20 cellular contexts compared by ENCODE assay signal in the genomic region with DNA sequence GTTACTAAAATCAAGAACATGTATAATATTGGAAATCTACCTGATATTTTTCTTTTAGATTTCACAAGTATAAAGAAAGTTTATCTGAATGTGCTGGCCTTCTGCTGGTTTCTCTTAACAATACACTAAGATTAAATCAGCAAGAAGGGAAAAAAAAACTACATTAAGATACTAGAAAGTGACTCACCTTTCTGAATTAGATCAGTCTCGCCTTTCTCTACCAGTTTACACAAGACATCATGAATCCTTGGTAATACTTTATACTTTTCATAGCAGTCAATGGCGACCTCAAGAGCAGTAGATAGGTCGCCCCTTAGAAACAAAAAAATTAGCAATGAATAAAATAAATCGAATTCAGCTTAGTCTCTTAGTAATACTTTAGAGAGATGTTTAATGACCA.
A peak's percentile ranks its signal among the peaks of the same experiment; 100 is the strongest.
DNase-seq lines count a peak whose midpoint lies in the region; ATAC-seq and TF ChIP-seq lines count a peak whose summit lies in the region.
"Had no signal": no experiment of that assay in that cellular context is flagged by ENCODE, and none has a peak within 500 bp of the region (broad histone marks: within the 10 kb centered on the region; RNA-seq: fewer than 3 reads in every experiment).

No MANE protein-coding gene starts in this region.

- intact Hi-C loops in activated T-helper 1 cell treated with anti-CD3 and anti-CD28 coated beads, Interleukin-12 subunit alpha, Interleukin-12 subunit beta, Interleukin-2, Interleukin-4 antibody, amounts not matched to agents 30 ng/mL and 10 ng/mL and 1 ng/mL, durations not matched to agents 14 hours and 24 hours and 36 hours (cut with micrococcal nuclease): no loop called here

- no peaks in the 10 kb centered on the region for H3K9me3 Mint-ChIP-seq in activated naive CD8-positive, alpha-beta T cell (ENCODE audit: low read depth)
- H3K9me3 Mint-ChIP-seq in activated naive CD8-positive, alpha-beta T cell treated with anti-CD3 and anti-CD28 coated beads for 36 hours: no peaks in the 10 kb centered on the region
- H3K9me3 Mint-ChIP-seq in activated T-helper 1 cell treated with anti-CD3 and anti-CD28 coated beads, Interleukin-12 subunit alpha, Interleukin-12 subunit beta, Interleukin-2, Interleukin-4 antibody, amounts not matched to agents 30 ng/mL and 10 ng/mL and 1 ng/mL, durations not matched to agents 14 hours and 24 hours and 36 hours: no peaks in the 10 kb centered on the region
- H3K9me3 Mint-ChIP-seq in stimulated activated naive CD8-positive, alpha-beta T cell treated with anti-CD3 and anti-CD28 coated beads, Interleukin-15, amount 100 ng/mL, for 72 hours: no peaks in the 10 kb centered on the region
- H3K9me3 Mint-ChIP-seq in effector memory CD8-positive, alpha-beta T cell: no peaks in the 10 kb centered on the region
- H3K9me3 Mint-ChIP-seq: activated CD4-positive, alpha-beta memory T cell treated with anti-CD3 and anti-CD28 coated beads, Interleukin-2, amount 10 ng/mL, durations not matched to agents 7 days and 5 days; nephron; stimulated activated naive CD8-positive, alpha-beta T cell treated with anti-CD3 and anti-CD28 coated beads, Interleukin-15, Interleukin-2, amounts not matched to agents 100 ng/mL and 50 ng/mL, for 24 hours had no signal

- no peak overlapping the region for H3K27ac ChIP-seq in caudate nucleus (ENCODE audit: low read depth, low read length)
- H3K27ac ChIP-seq: transverse colon had no signal

- ATAC-seq in stimulated activated naive CD8-positive, alpha-beta T cell treated with anti-CD3 and anti-CD28 coated beads, Interleukin-15, amount 100 ng/mL, for 72 hours: peak; percentile 92
- no peak for ATAC-seq in effector memory CD8-positive, alpha-beta T cell (replicated peaks)
- ATAC-seq: K562, left cardiac atrium had no signal

- TF ChIP-seq CTCF in fibroblast of mammary gland (conservative IDR thresholded peaks at IDR 0.05; ENCODE audit: control insufficient read depth, insufficient read depth, low read depth, low read length): no peak

- no peak overlapping the region for H3K4me3 ChIP-seq in fibroblast of mammary gland (ENCODE audit: control insufficient read depth, low read depth, low read length)
- H3K4me3 ChIP-seq: K562, transverse colon had no signal

- H3K4me3 Mint-ChIP-seq in activated naive CD8-positive, alpha-beta T cell: no peak overlapping the region
- no peak overlapping the region for H3K4me3 Mint-ChIP-seq in activated naive CD8-positive, alpha-beta T cell treated with anti-CD3 and anti-CD28 coated beads for 36 hours
- H3K4me3 Mint-ChIP-seq in activated T-helper 1 cell treated with anti-CD3 and anti-CD28 coated beads, Interleukin-12 subunit alpha, Interleukin-12 subunit beta, Interleukin-2, Interleukin-4 antibody, amounts not matched to agents 30 ng/mL and 10 ng/mL and 1 ng/mL, durations not matched to agents 14 hours and 24 hours and 36 hours: no peak overlapping the region
- peak overlapping the region in 1 of 2 donors; percentile 26 for H3K4me3 Mint-ChIP-seq in stimulated activated naive CD8-positive, alpha-beta T cell treated with anti-CD3 and anti-CD28 coated beads, Interleukin-15, amount 100 ng/mL, for 72 hours
- no peak overlapping the region for H3K4me3 Mint-ChIP-seq in effector memory CD8-positive, alpha-beta T cell
- H3K4me3 Mint-ChIP-seq: activated CD4-positive, alpha-beta memory T cell treated with anti-CD3 and anti-CD28 coated beads, Interleukin-2, amount 10 ng/mL, durations not matched to agents 7 days and 5 days; nephron; stimulated activated naive CD8-positive, alpha-beta T cell treated with anti-CD3 and anti-CD28 coated beads, Interleukin-15, Interleukin-2, amounts not matched to agents 100 ng/mL and 50 ng/mL, for 24 hours had no signal

- H3K36me3 Mint-ChIP-seq in activated naive CD8-positive, alpha-beta T cell: peaks cover 23% of the 10 kb centered on the region
- peaks cover 32% of the 10 kb centered on the region for H3K36me3 Mint-ChIP-seq in activated naive CD8-positive, alpha-beta T cell treated with anti-CD3 and anti-CD28 coated beads for 36 hours
- H3K36me3 Mint-ChIP-seq in activated T-helper 1 cell treated with anti-CD3 and anti-CD28 coated beads, Interleukin-12 subunit alpha, Interleukin-12 subunit beta, Interleukin-2, Interleukin-4 antibody, amounts not matched to agents 30 ng/mL and 10 ng/mL and 1 ng/mL, durations not matched to agents 14 hours and 24 hours and 36 hours (ENCODE audit: low read depth): peaks cover 36% of the 10 kb centered on the region
- H3K36me3 Mint-ChIP-seq in effector memory CD8-positive, alpha-beta T cell (ENCODE audit: insufficient read depth): peaks cover 26% of the 10 kb centered on the region

- DNase-seq in activated naive CD8-positive, alpha-beta T cell treated with anti-CD3 and anti-CD28 coated beads for 36 hours: no peak
- no peak for DNase-seq in activated T-helper 1 cell treated with anti-CD3 and anti-CD28 coated beads, Interleukin-12 subunit alpha, Interleukin-12 subunit beta, Interleukin-2, Interleukin-4 antibody, amounts not matched to agents 30 ng/mL and 10 ng/mL and 1 ng/mL, durations not matched to agents 14 hours and 24 hours and 36 hours (ENCODE audit: low spot score)
- DNase-seq in fibroblast of mammary gland (ENCODE audit: low read depth) (peak; percentile 3), KG1 (lab: John Stamatoyannopoulos, UW) (no peak), caudate nucleus (lab: John Stamatoyannopoulos, UW) (no peak)
- no peak for DNase-seq in stimulated activated naive CD8-positive, alpha-beta T cell treated with anti-CD3 and anti-CD28 coated beads, Interleukin-15, amount 100 ng/mL, for 72 hours
- no peak for DNase-seq in effector memory CD8-positive, alpha-beta T cell
- DNase-seq: activated CD4-positive, alpha-beta memory T cell treated with anti-CD3 and anti-CD28 coated beads, Interleukin-2, amount 10 ng/mL, durations not matched to agents 7 days and 5 days; AML-193; aorta; left cardiac atrium; NCI-H2081 treated with DMSO at 0.1 percent for 48 hours; NCI-H510A treated with DMSO at 0.1 percent for 48 hours; posterior cingulate gyrus; stimulated activated CD4-positive, alpha-beta T cell treated with anti-CD3 and anti-CD28 coated beads, Interleukin-1b, Interleukin-23, amount 100 ng/mL, for 48 hours; transverse colon had no signal

- H3K27me3 Mint-ChIP-seq in activated naive CD8-positive, alpha-beta T cell: no peaks in the 10 kb centered on the region
- no peaks in the 10 kb centered on the region for H3K27me3 Mint-ChIP-seq in activated naive CD8-positive, alpha-beta T cell treated with anti-CD3 and anti-CD28 coated beads for 36 hours
- no peaks in the 10 kb centered on the region for H3K27me3 Mint-ChIP-seq in activated T-helper 1 cell treated with anti-CD3 and anti-CD28 coated beads, Interleukin-12 subunit alpha, Interleukin-12 subunit beta, Interleukin-2, Interleukin-4 antibody, amounts not matched to agents 30 ng/mL and 10 ng/mL and 1 ng/mL, durations not matched to agents 14 hours and 24 hours and 36 hours (ENCODE audit: insufficient read depth)
- no peaks in the 10 kb centered on the region for H3K27me3 Mint-ChIP-seq in stimulated activated naive CD8-positive, alpha-beta T cell treated with anti-CD3 and anti-CD28 coated beads, Interleukin-15, amount 100 ng/mL, for 72 hours
- no peaks in the 10 kb centered on the region for H3K27me3 Mint-ChIP-seq in effector memory CD8-positive, alpha-beta T cell
- H3K27me3 Mint-ChIP-seq: activated CD4-positive, alpha-beta memory T cell treated with anti-CD3 and anti-CD28 coated beads, Interleukin-2, amount 10 ng/mL, durations not matched to agents 7 days and 5 days; stimulated activated naive CD8-positive, alpha-beta T cell treated with anti-CD3 and anti-CD28 coated beads, Interleukin-15, Interleukin-2, amounts not matched to agents 100 ng/mL and 50 ng/mL, for 24 hours had no signal

- H3K27ac Mint-ChIP-seq in activated naive CD8-positive, alpha-beta T cell: peak overlapping the region; percentile 22
- no peak overlapping the region for H3K27ac Mint-ChIP-seq in activated naive CD8-positive, alpha-beta T cell treated with anti-CD3 and anti-CD28 coated beads for 36 hours
- peak overlapping the region; percentile 44 for H3K27ac Mint-ChIP-seq in activated T-helper 1 cell treated with anti-CD3 and anti-CD28 coated beads, Interleukin-12 subunit alpha, Interleukin-12 subunit beta, Interleukin-2, Interleukin-4 antibody, amounts not matched to agents 30 ng/mL and 10 ng/mL and 1 ng/mL, durations not matched to agents 14 hours and 24 hours and 36 hours
- H3K27ac Mint-ChIP-seq in stimulated activated naive CD8-positive, alpha-beta T cell treated with anti-CD3 and anti-CD28 coated beads, Interleukin-15, amount 100 ng/mL, for 72 hours: peak overlapping the region in 1 of 2 donors; percentile 70
- no peak overlapping the region for H3K27ac Mint-ChIP-seq in effector memory CD8-positive, alpha-beta T cell
- H3K27ac Mint-ChIP-seq: activated CD4-positive, alpha-beta memory T cell treated with anti-CD3 and anti-CD28 coated beads, Interleukin-2, amount 10 ng/mL, durations not matched to agents 7 days and 5 days; nephron; stimulated activated naive CD8-positive, alpha-beta T cell treated with anti-CD3 and anti-CD28 coated beads, Interleukin-15, Interleukin-2, amounts not matched to agents 100 ng/mL and 50 ng/mL, for 24 hours had no signal

- peaks cover 17% of the 10 kb centered on the region for H3K4me1 Mint-ChIP-seq in activated naive CD8-positive, alpha-beta T cell (ENCODE audit: low read depth)
- H3K4me1 Mint-ChIP-seq in activated naive CD8-positive, alpha-beta T cell treated with anti-CD3 and anti-CD28 coated beads for 36 hours: peaks cover 17% of the 10 kb centered on the region
- H3K4me1 Mint-ChIP-seq in activated T-helper 1 cell treated with anti-CD3 and anti-CD28 coated beads, Interleukin-12 subunit alpha, Interleukin-12 subunit beta, Interleukin-2, Interleukin-4 antibody, amounts not matched to agents 30 ng/mL and 10 ng/mL and 1 ng/mL, durations not matched to agents 14 hours and 24 hours and 36 hours (ENCODE audit: low read depth): peaks cover 13% of the 10 kb centered on the region
- peaks cover 5% of the 10 kb centered on the region for H3K4me1 Mint-ChIP-seq in stimulated activated naive CD8-positive, alpha-beta T cell treated with anti-CD3 and anti-CD28 coated beads, Interleukin-15, amount 100 ng/mL, for 72 hours
- peaks cover 4 to 6% of the 10 kb centered on the region in 2 donors for H3K4me1 Mint-ChIP-seq in effector memory CD8-positive, alpha-beta T cell (ENCODE audit: low read depth in 2 of 2)
- H3K4me1 Mint-ChIP-seq: nephron had no signal

Comparison
In these comparisons a context has a peak if more than half of its experiments do, and no peak if none do; other contexts are left out.
1. H3K27ac Mint-ChIP-seq: peak in activated naive CD8-positive, alpha-beta T cell (single experiment) and activated T-helper 1 cell treated with anti-CD3 and anti-CD28 coated beads, Interleukin-12 subunit alpha, Interleukin-12 subunit beta, Interleukin-2, Interleukin-4 antibody, amounts not matched to agents 30 ng/mL and 10 ng/mL and 1 ng/mL, durations not matched to agents 14 hours and 24 hours and 36 hours (single experiment); none in activated naive CD8-positive, alpha-beta T cell treated with anti-CD3 and anti-CD28 coated beads for 36 hours (single experiment) and effector memory CD8-positive, alpha-beta T cell (0 of 2).